25 cellular contexts compared by ENCODE assay signal in the genomic region with DNA sequence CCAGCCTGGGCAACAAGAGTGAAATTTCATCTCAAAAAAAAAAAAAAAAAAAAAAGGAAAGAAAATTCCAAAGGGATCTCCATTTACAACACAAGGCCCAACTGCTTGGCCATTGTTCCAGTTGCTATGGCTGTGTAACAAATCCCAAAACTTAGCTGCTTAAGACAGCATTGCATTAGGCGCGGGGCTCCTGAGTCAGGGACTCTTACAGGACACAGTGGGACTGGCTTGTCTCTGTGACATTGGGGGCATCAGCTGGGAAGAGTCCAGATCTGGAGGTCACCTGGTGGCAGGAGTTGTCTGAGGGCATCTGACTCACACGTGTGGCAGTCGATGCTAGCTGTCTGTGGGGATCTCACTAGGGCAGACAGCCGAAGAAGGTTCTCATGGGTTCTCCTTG. TPM values are rescaled to one million over a fixed set of nuclear protein-coding genes. Genes with fewer than 3 reads are reported as not detected.
"Had no signal": no experiment of that assay in that cellular context is flagged by ENCODE, and none has a peak within 500 bp of the region (broad histone marks: within the 10 kb centered on the region; RNA-seq: fewer than 3 reads in every experiment).

No MANE protein-coding gene starts in this region.

- ATAC-seq: activated CD4-positive, alpha-beta T cell treated with anti-CD3 and anti-CD28 coated beads for 36 hours; activated T-cell treated with anti-CD3 and anti-CD28 coated beads, Interleukin-2, amount 50 U/mL, for 72 hours; body of pancreas; heart right ventricle; naive thymus-derived CD4-positive, alpha-beta T cell had no signal

- H3K27me3 Mint-ChIP-seq: activated CD4-positive, alpha-beta T cell treated with anti-CD3 and anti-CD28 coated beads for 36 hours; activated naive CD8-positive, alpha-beta T cell had no signal

- H3K4me3 ChIP-seq: body of pancreas, cardiac muscle cell, coronary artery, esophagus muscularis mucosa, heart right ventricle, right atrium auricular region, spleen, suprapubic skin, tibial artery had no signal

- DNase-seq: activated CD4-positive, alpha-beta T cell treated with anti-CD3 and anti-CD28 coated beads for 36 hours; activated CD4-positive, CD25-positive, alpha-beta regulatory T cell; activated naive CD4-positive, alpha-beta T cell; activated T-cell treated with anti-CD3 and anti-CD28 coated beads for 4 hours; activated T-cell treated with anti-CD3 and anti-CD28 coated beads, Interleukin-2, amount 50 U/mL, for 72 hours; aorta; body of pancreas; foreskin melanocyte; heart right ventricle; kidney; midbrain; naive thymus-derived CD4-positive, alpha-beta T cell; spleen; stimulated activated naive CD4-positive, alpha-beta T cell; T-helper 1 cell; tibial artery had no signal

- H3K36me3 ChIP-seq: cardiac muscle cell, esophagus muscularis mucosa, heart right ventricle, right atrium auricular region, spleen, suprapubic skin, tibial artery had no signal

- H3K4me1 ChIP-seq: body of pancreas, esophagus muscularis mucosa, heart right ventricle, right atrium auricular region, spleen, suprapubic skin, tibial artery had no signal

- H3K4me1 Mint-ChIP-seq: activated CD4-positive, alpha-beta T cell treated with anti-CD3 and anti-CD28 coated beads for 36 hours; neural crest cell had no signal

- H3K27ac Mint-ChIP-seq: activated CD4-positive, alpha-beta T cell treated with anti-CD3 and anti-CD28 coated beads for 36 hours; activated naive CD8-positive, alpha-beta T cell; activated T-cell treated with anti-CD3 and anti-CD28 coated beads, Interleukin-2, amount 50 U/mL, for 72 hours; naive thymus-derived CD4-positive, alpha-beta T cell; T-helper 2 cell treated with Interferon-gamma antibody and Interleukin-4, amounts not matched to agents 5 μg/mL and 100 μg/mL, for 36 hours had no signal

- FAIRE-seq: kidney had no signal

- H3K9me3 ChIP-seq: body of pancreas, esophagus muscularis mucosa, heart right ventricle, right atrium auricular region, spleen, suprapubic skin, tibial artery had no signal

- H3K27me3 ChIP-seq: body of pancreas, cardiac muscle cell, esophagus muscularis mucosa, heart right ventricle, right atrium auricular region, spleen, suprapubic skin, tibial artery had no signal

- H3K9me3 Mint-ChIP-seq: activated T-cell treated with anti-CD3 and anti-CD28 coated beads, Interleukin-2, amount 50 U/mL, for 72 hours; neural crest cell; T-helper 2 cell treated with Interferon-gamma antibody and Interleukin-4, amounts not matched to agents 5 μg/mL and 100 μg/mL, for 36 hours had no signal

- H3K4me3 Mint-ChIP-seq: activated CD4-positive, alpha-beta T cell treated with anti-CD3 and anti-CD28 coated beads for 36 hours; activated naive CD8-positive, alpha-beta T cell; activated T-cell treated with anti-CD3 and anti-CD28 coated beads, Interleukin-2, amount 50 U/mL, for 72 hours; naive thymus-derived CD4-positive, alpha-beta T cell; neural crest cell; T-helper 2 cell treated with Interferon-gamma antibody and Interleukin-4, amounts not matched to agents 5 μg/mL and 100 μg/mL, for 36 hours had no signal

- H3K36me3 Mint-ChIP-seq: activated naive CD8-positive, alpha-beta T cell; naive thymus-derived CD4-positive, alpha-beta T cell had no signal

- H3K27ac ChIP-seq: body of pancreas, cardiac muscle cell, coronary artery, esophagus muscularis mucosa, heart right ventricle, right atrium auricular region, spleen, suprapubic skin, tibial artery had no signal

RNA-seq across cellular contexts. Expression of a gene that starts 35.6 kb away (rescaled TPM):
- total RNA-seq: activated CD4-positive, alpha-beta T cell treated with anti-CD3 and anti-CD28 coated beads for 36 hours; activated T-cell treated with anti-CD3 and anti-CD28 coated beads, Interleukin-2, amount 50 U/mL, for 72 hours; naive thymus-derived CD4-positive, alpha-beta T cell; right atrium auricular region had no signal
- polyA plus RNA-seq: naive thymus-derived CD4-positive, alpha-beta T cell had no signal

RNA-seq across cellular contexts. Expression of a gene that starts 35.7 kb away (rescaled TPM):
- total RNA-seq: activated CD4-positive, alpha-beta T cell treated with anti-CD3 and anti-CD28 coated beads for 36 hours; activated T-cell treated with anti-CD3 and anti-CD28 coated beads, Interleukin-2, amount 50 U/mL, for 72 hours; naive thymus-derived CD4-positive, alpha-beta T cell; pulmonary artery endothelial cell had no signal
- polyA plus RNA-seq: naive thymus-derived CD4-positive, alpha-beta T cell had no signal
